In genomic region chr5:31236339-31236738, GRCh38 we compare ENCODE assay signal across 18 cellular contexts.
"Had no signal": no experiment of that assay in that cellular context is flagged by ENCODE, and none has a peak within 500 bp of the region (broad histone marks: within the 10 kb centered on the region; RNA-seq: fewer than 3 reads in every experiment).

No MANE protein-coding gene starts in this region.

- H3K36me3 ChIP-seq: SJSA1 had no signal

- H3K4me1 ChIP-seq: SJSA1 had no signal

- H3K4me1 Mint-ChIP-seq: T-cell had no signal

- DNase-seq: IMR-90, Karpas-422, KG1, MG63, NCI-H1105 treated with DMSO at 0.1 percent for 48 hours, NCI-H1417 treated with DMSO at 0.1 percent for 48 hours, NCI-H146, NCI-H1694 treated with DMSO at 0.1 percent for 48 hours, NCI-H1930, NCI-H2107, NCI-H226, NCI-H510A, NCI-H524 treated with DMSO at 0.1 percent for 48 hours, Right ventricle myocardium superior, SIG-M5, T-cell had no signal

- H3K27ac Mint-ChIP-seq: T-cell had no signal

- H3K36me3 Mint-ChIP-seq: T-cell had no signal

- H3K27me3 ChIP-seq: MG63, SJSA1 had no signal

- H3K4me3 ChIP-seq: MG63, SJSA1, SK-N-MC had no signal

- H3K4me3 Mint-ChIP-seq: T-cell had no signal

- H3K9me3 ChIP-seq: MG63, SJSA1 had no signal
